32 cellular contexts compared by ENCODE assay signal in genomic region chr22:42350373-42350772, GRCh38.
"Had no signal": no experiment of that assay in that cellular context is flagged by ENCODE, and none has a peak within 500 bp of the region (broad histone marks: within the 10 kb centered on the region; RNA-seq: fewer than 3 reads in every experiment).

No MANE protein-coding gene starts in this region.

- FAIRE-seq: astrocyte, TTC549 had no signal

- H3K27me3 ChIP-seq: body of pancreas, brain microvascular endothelial cell, breast epithelium had no signal

- ATAC-seq: activated CD4-positive, alpha-beta T cell treated with anti-CD3 and anti-CD28 coated beads for 36 hours; activated CD4-positive, CD25-positive, alpha-beta regulatory T cell treated with anti-CD3 and anti-CD28 coated beads, Interleukin-2, amount 50 U/mL, for 24 hours; activated CD8-positive, alpha-beta memory T cell treated with anti-CD3 and anti-CD28 coated beads, Interleukin-2, amount 10 ng/mL, durations not matched to agents 7 days and 5 days; activated CD8-positive, alpha-beta T cell treated with anti-CD3 and anti-CD28 coated beads, Interleukin-2, amount 10 ng/mL, durations not matched to agents 7 days and 5 days; activated naive CD8-positive, alpha-beta T cell treated with anti-CD3 and anti-CD28 coated beads, Interleukin-2, amount 50 U/mL, for 24 hours; body of pancreas; WTC11 had no signal

- H3K4me1 ChIP-seq: body of pancreas had no signal

- H3K9me3 ChIP-seq: body of pancreas, breast epithelium had no signal

- H3K36me3 ChIP-seq: brain microvascular endothelial cell, breast epithelium had no signal

- H3K27ac ChIP-seq: body of pancreas, brain microvascular endothelial cell, breast epithelium, VCaP had no signal

- H3K4me3 ChIP-seq: body of pancreas, breast epithelium had no signal

- DNase-seq: activated CD4-positive, alpha-beta T cell treated with anti-CD3 and anti-CD28 coated beads for 1 hour; activated CD4-positive, alpha-beta T cell treated with anti-CD3 and anti-CD28 coated beads for 36 hours; activated CD4-positive, alpha-beta T cell treated with anti-CD3 and anti-CD28 coated beads for 48 hours; activated CD4-positive, alpha-beta T cell treated with anti-CD3 and anti-CD28 coated beads, Interleukin-2, amount 10 ng/mL, durations not matched to agents 7 days and 5 days; activated CD4-positive, alpha-beta T cell treated with anti-CD3 and anti-CD28 coated beads, Interleukin-2, amount 50 U/mL, for 48 hours; activated CD4-positive, CD25-positive, alpha-beta regulatory T cell; activated CD8-positive, alpha-beta memory T cell treated with anti-CD3 and anti-CD28 coated beads for 24 hours; activated CD8-positive, alpha-beta memory T cell treated with anti-CD3 and anti-CD28 coated beads, Interleukin-2, amount 10 ng/mL, durations not matched to agents 7 days and 5 days; activated CD8-positive, alpha-beta memory T cell treated with anti-CD3 and anti-CD28 coated beads, Interleukin-2, amount 50 U/mL, for 48 hours; activated CD8-positive, alpha-beta T cell treated with anti-CD3 and anti-CD28 coated beads, Interleukin-2, amount 10 ng/mL, durations not matched to agents 7 days and 5 days; activated effector memory CD4-positive, alpha-beta T cell treated with Interleukin-2 at 50 U/mL for 16 hours; activated gamma-delta T cell; activated naive CD4-positive, alpha-beta T cell treated with anti-CD3 and anti-CD28 coated beads, Interleukin-2, amount 10 ng/mL, durations not matched to agents 7 days and 5 days; activated naive CD4-positive, alpha-beta T cell treated with Interleukin-2 at 50 U/mL for 16 hours; activated naive CD8-positive, alpha-beta T cell treated with anti-CD3 and anti-CD28 coated beads, Interleukin-2, amount 10 ng/mL, durations not matched to agents 7 days and 5 days; activated naive CD8-positive, alpha-beta T cell treated with anti-CD3 and anti-CD28 coated beads, Interleukin-2, amount 50 U/mL, for 24 hours; activated T-cell treated with anti-CD3 and anti-CD28 coated beads, Interleukin-2, amount 50 U/mL, for 24 hours; activated T-cell treated with anti-CD3 and anti-CD28 coated beads, Interleukin-2, amount 50 U/mL, for 48 hours; amygdala; anterior cingulate cortex; body of pancreas; brain microvascular endothelial cell; central memory CD4-positive, alpha-beta T cell; T-helper 1 cell; T-helper 2 cell; T-helper 9 cell had no signal
